In genomic region chr2:37506407-37507068, GRCh38 we compare ENCODE assay signal across 12 cellular contexts.
DNase-seq lines count a peak whose midpoint lies in the region; ATAC-seq, FAIRE-seq and TF ChIP-seq lines count a peak whose summit lies in the region.
"Had no signal": no experiment of that assay in that cellular context is flagged by ENCODE, and none has a peak within 500 bp of the region (broad histone marks: within the 10 kb centered on the region; RNA-seq: fewer than 3 reads in every experiment).

No MANE protein-coding gene starts in this region.

- no peaks in the 10 kb centered on the region for H3K27me3 ChIP-seq in transverse colon
- H3K27me3 ChIP-seq: suprapubic skin had no signal

- no peak overlapping the region for H3K9ac ChIP-seq in kidney (ENCODE audit: low read length in 2 of 2)

- 59 to 61% methylated on average over 5 of the region's 5 CpGs for WGBS in transverse colon (ENCODE audit: low coverage in 1 of 2), 2 donors

- ATAC-seq in HG02870 (IDR thresholded peaks at IDR 0.05; ENCODE audit: unreplicated experiment) (peak; percentile 51), GM21717 (IDR thresholded peaks at IDR 0.05; ENCODE audit: unreplicated experiment) (no peak), GM19328 (IDR thresholded peaks at IDR 0.05; ENCODE audit: unreplicated experiment) (no peak)
- ATAC-seq: activated CD4-positive, alpha-beta T cell treated with anti-CD3 and anti-CD28 coated beads for 36 hours had no signal

- H3K4me1 ChIP-seq in transverse colon, result peaks cover 0 to 15% (median 0%) of the 10 kb centered on the region in 4 donors
- H3K4me1 ChIP-seq in kidney (ENCODE audit: control insufficient read depth in 1 of 2, insufficient read depth in 1 of 2, low read depth in 1 of 2, low read length in 2 of 2), result peaks cover 0 to 3% of the 10 kb centered on the region in 2 donors

- peak; percentile 26 for TF ChIP-seq EP300 in transverse colon (IDR thresholded peaks at IDR 0.05; ENCODE audit: low read depth)

- intact Hi-C loops in transverse colon (cut with DNase I; ENCODE audit: low total_unique reads), result no loop called here
- intact Hi-C loops in kidney (cut with DNase I), result no loop called here

- H3K27ac ChIP-seq in transverse colon (peak overlapping the region; percentile 41 to 72 (median 57)), kidney (ENCODE audit: low read depth in 2 of 2, low read length in 2 of 2) (no peak overlapping the region)
- H3K27ac ChIP-seq: suprapubic skin had no signal

- H3K36me3 ChIP-seq in transverse colon (no peaks in the 10 kb centered on the region), kidney (ENCODE audit: control insufficient read depth in 1 of 2, insufficient read depth in 2 of 2, low read length in 2 of 2) (no peaks in the 10 kb centered on the region)
- H3K36me3 ChIP-seq: suprapubic skin had no signal

- no peak for TF ChIP-seq CTCF in transverse colon (IDR thresholded peaks at IDR 0.05)
- TF ChIP-seq CTCF in kidney (IDR thresholded peaks at IDR 0.05; ENCODE audit: borderline replicate concordance, extremely low read depth, insufficient read depth), result no peak

- in situ Hi-C loops in transverse colon (cut with MboI; ENCODE audit: low pct_ligation_motif_present in 1 of 4, low pct_unique_long_range_greater_than_20kb in 1 of 4, low sequenced_read_pairs in 3 of 4), result no loop called here

- FAIRE-seq in islet of Langerhans (lab: Jason Lieb, UNC), result peak; percentile 97
- no peak for FAIRE-seq in kidney (lab: Jason Lieb, UNC)

- H3K4me3 ChIP-seq in transverse colon (no peak overlapping the region), kidney (ENCODE audit: low read length in 2 of 2) (no peak overlapping the region)
- H3K4me3 ChIP-seq: suprapubic skin had no signal

- H3K9me3 ChIP-seq in transverse colon (no peaks in the 10 kb centered on the region), kidney (ENCODE audit: control insufficient read depth in 1 of 2, low read length in 2 of 2) (no peaks in the 10 kb centered on the region)
- H3K9me3 ChIP-seq: suprapubic skin had no signal

- peak; percentile 36 for DNase-seq in astrocyte of the hippocampus (ENCODE audit: low read depth, low spot score)
- no peak for DNase-seq in transverse colon
- no peak for DNase-seq in kidney
- DNase-seq: activated CD4-positive, alpha-beta T cell treated with anti-CD3 and anti-CD28 coated beads for 36 hours; activated naive CD8-positive, alpha-beta T cell treated with anti-CD3 and anti-CD28 coated beads, Interleukin-2, amount 10 ng/mL, durations not matched to agents 7 days and 5 days; NCI-H187; RPMI8226 had no signal

- TF ChIP-seq POLR2A in transverse colon (IDR thresholded peaks at IDR 0.05), result no peak

Comparison
In these comparisons a context has a peak if more than half of its experiments do, and no peak if none do; other contexts are left out.
1. H3K27ac ChIP-seq: peak in transverse colon (4 of 4); none in kidney (0 of 2).